ENCODE assay signal across 1 cellular context in the genomic region with DNA sequence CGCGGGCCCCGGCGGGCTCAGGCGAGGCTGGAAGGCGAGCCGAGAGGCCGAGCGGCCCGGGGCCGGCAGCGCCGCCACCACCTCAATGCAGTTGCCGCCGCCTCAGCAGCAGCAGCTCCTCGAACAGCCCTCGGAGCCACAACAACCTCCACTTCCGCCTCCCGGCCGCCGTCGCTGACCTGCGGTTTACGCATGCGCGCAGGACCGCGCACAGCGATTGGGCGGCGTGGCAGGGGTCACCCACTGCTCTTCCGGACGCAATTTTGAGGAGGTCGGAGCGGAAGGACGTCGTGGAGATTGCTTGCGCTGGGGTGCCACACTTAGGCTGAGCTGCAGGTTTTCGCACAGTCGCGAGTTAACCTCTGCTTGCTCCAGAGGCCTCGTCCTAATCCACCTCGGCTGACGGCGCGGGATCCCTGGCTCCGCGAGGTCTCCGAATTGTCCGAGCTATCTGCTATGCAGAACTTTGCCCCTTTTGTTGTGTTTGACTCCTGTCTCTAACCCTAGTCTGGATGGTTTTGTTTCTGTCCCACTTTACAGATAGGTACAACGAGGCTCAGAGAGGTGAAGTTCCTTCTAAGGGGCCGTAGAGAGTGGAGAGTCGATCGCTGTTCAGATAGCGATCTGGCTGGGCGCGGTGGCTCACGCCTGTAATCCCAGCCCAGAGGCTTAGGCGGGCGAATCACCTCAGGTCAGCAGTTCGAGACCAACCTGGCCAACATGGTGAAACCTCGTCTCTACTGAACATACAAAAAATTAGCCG.
TF ChIP-seq lines count a peak whose summit lies in the region.

TSS of gene ACAD10 (plus strand) at position 243 of the 763 bp plus-strand sequence. CDS start 6,657 bp downstream, outside the sequence.
A gene with protein sequence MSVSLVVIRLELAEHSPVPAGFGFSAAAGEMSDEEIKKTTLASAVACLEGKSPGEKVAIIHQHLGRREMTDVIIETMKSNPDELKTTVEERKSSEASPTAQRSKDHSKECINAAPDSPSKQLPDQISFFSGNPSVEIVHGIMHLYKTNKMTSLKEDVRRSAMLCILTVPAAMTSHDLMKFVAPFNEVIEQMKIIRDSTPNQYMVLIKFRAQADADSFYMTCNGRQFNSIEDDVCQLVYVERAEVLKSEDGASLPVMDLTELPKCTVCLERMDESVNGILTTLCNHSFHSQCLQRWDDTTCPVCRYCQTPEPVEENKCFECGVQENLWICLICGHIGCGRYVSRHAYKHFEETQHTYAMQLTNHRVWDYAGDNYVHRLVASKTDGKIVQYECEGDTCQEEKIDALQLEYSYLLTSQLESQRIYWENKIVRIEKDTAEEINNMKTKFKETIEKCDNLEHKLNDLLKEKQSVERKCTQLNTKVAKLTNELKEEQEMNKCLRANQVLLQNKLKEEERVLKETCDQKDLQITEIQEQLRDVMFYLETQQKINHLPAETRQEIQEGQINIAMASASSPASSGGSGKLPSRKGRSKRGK (minus strand): TSS at position 146 of the 763 bp plus-strand sequence. CDS start 164 bp downstream, outside the sequence.

TF ChIP-seq in H1, 55 proteins besides CTCF, POLR2A, EP300 and RAD21 (continues in another document):
- TF ChIP-seq E2F6 (IDR thresholded peaks at IDR 0.05) (peak; percentile 47; the same call in 1 of the 2 replicates), ZNF274 (IDR thresholded peaks at IDR 0.05; ENCODE audit: borderline replicate concordance, extremely low read depth, low read length) (no peak), ASH2L (IDR thresholded peaks at IDR 0.05; ENCODE audit: low read length) (peak; percentile 85), HDAC2 (IDR thresholded peaks at IDR 0.05; ENCODE audit: borderline replicate concordance in 1 of 2, low read depth in 2 of 2, low read length in 2 of 2) (peak in 1 of 2 experiments; percentile 90; a peak in 2 of 4 replicates), RBBP5 (IDR thresholded peaks at IDR 0.05; ENCODE audit: borderline replicate concordance, low read depth, low read length) (peak; percentile 93), JUN (IDR thresholded peaks at IDR 0.05; ENCODE audit: low read depth, low read length) (no peak), HDAC6 (IDR thresholded peaks at IDR 0.05; ENCODE audit: low read depth, low read length) (no peak), BACH1 (IDR thresholded peaks at IDR 0.05; ENCODE audit: low read length) (0 out of 2 replicates have a peak, but pooled peaks have one; percentile 36), CHD2 (IDR thresholded peaks at IDR 0.05; ENCODE audit: low read length) (0 out of 2 replicates have a peak, but pooled peaks have one; percentile 10), BCL11A (IDR thresholded peaks at IDR 0.05; ENCODE audit: low read depth in 2 of 2, low read length in 2 of 2) (no peak), EZH2 (IDR thresholded peaks at IDR 0.05; ENCODE audit: low read depth, low read length, severe bottlenecking) (no peak), KDM5A (IDR thresholded peaks at IDR 0.05; ENCODE audit: low read length) (peak; percentile 49; the same call in 1 of the 2 replicates), SP4 (IDR thresholded peaks at IDR 0.05; ENCODE audit: low read length) (no peak), RFX5 (IDR thresholded peaks at IDR 0.05; ENCODE audit: borderline replicate concordance, low read depth, low read length) (peak; percentile 8; the same call in 1 of the 2 replicates), GTF2F1 (IDR thresholded peaks at IDR 0.05; ENCODE audit: borderline replicate concordance, low read depth, low read length) (0 out of 2 replicates have a peak, but pooled peaks have one; percentile 17), SIRT6 (IDR thresholded peaks at IDR 0.05; ENCODE audit: low read length) (no peak), YY1 (IDR thresholded peaks at IDR 0.05; ENCODE audit: low read depth, low read length) (no peak), RNF2 (IDR thresholded peaks at IDR 0.05; ENCODE audit: borderline replicate concordance, low read depth, low read length, missing control alignments, poor library complexity, severe bottlenecking) (no peak), TAF1 (IDR thresholded peaks at IDR 0.05; ENCODE audit: low read depth, low read length) (peak; percentile 95), POLR2AphosphoS5 (IDR thresholded peaks at IDR 0.05; ENCODE audit: low read depth, low read length) (peak; percentile 97), TEAD4 (IDR thresholded peaks at IDR 0.05; ENCODE audit: low read depth, low read length) (no peak), CHD1 (IDR thresholded peaks at IDR 0.05; ENCODE audit: low read depth, low read length) (no peak), SAP30 (IDR thresholded peaks at IDR 0.05; ENCODE audit: insufficient read depth, insufficient replicate concordance, low read length) (no peak), NANOG (IDR thresholded peaks at IDR 0.05; ENCODE audit: insufficient read depth, low read depth, low read length, poor library complexity, severe bottlenecking) (no peak), SP2 (IDR thresholded peaks at IDR 0.05; ENCODE audit: low read length) (no peak), CREB1 (IDR thresholded peaks at IDR 0.05) (no peak), SIN3A (conservative IDR thresholded peaks at IDR 0.05 in 1 of 2, IDR thresholded peaks at IDR 0.05 in 1 of 2; ENCODE audit: low read depth in 1 of 2, low read length in 2 of 2) (0 out of 4 replicates have a peak, but pooled peaks of 1 of the 2 experiments have one; percentile 61), CHD7 (IDR thresholded peaks at IDR 0.05; ENCODE audit: insufficient replicate concordance, low read length) (no peak), TCF12 (IDR thresholded peaks at IDR 0.05; ENCODE audit: low read depth, low read length) (no peak), TBP (IDR thresholded peaks at IDR 0.05; ENCODE audit: low read depth, low read length) (peak; percentile 87), PHF8 (conservative IDR thresholded peaks at IDR 0.05; ENCODE audit: low read depth, low read length) (peak; percentile 82), SRF (IDR thresholded peaks at IDR 0.05; ENCODE audit: low read depth, low read length) (no peak), TAF7 (optimal IDR thresholded peaks at IDR 0.05; ENCODE audit: borderline replicate concordance, low read depth, low read length) (no peak), CEBPB (IDR thresholded peaks at IDR 0.05; ENCODE audit: low read depth, low read length) (no peak), CBX8 (IDR thresholded peaks at IDR 0.05; ENCODE audit: borderline replicate concordance, low read depth, low read length) (no peak), FOSL1 (IDR thresholded peaks at IDR 0.05; ENCODE audit: insufficient read depth, low read depth, low read length) (no peak), NRF1 (IDR thresholded peaks at IDR 0.05; ENCODE audit: low read depth, low read length) (peak; percentile 63), EGR1 (IDR thresholded peaks at IDR 0.05; ENCODE audit: borderline replicate concordance, low read depth, low read length) (no peak), ATF2 (IDR thresholded peaks at IDR 0.05; ENCODE audit: low read length) (0 out of 2 replicates have a peak, but pooled peaks have one; percentile 35), JUND (IDR thresholded peaks at IDR 0.05; ENCODE audit: low read length) (0 out of 2 replicates have a peak, but pooled peaks have one; percentile 29), RXRA (IDR thresholded peaks at IDR 0.05; ENCODE audit: insufficient read depth, low read depth, low read length) (no peak), GABPA (IDR thresholded peaks at IDR 0.05; ENCODE audit: borderline replicate concordance, insufficient read depth, low read length) (no peak), KDM1A (IDR thresholded peaks at IDR 0.05; ENCODE audit: borderline replicate concordance, low read length) (peak; percentile 97), SP1 (IDR thresholded peaks at IDR 0.05; ENCODE audit: low read depth, low read length) (no peak), SIX5 (IDR thresholded peaks at IDR 0.05; ENCODE audit: low read depth, low read length) (no peak), KDM4A (IDR thresholded peaks at IDR 0.05; ENCODE audit: low read depth, low read length, severe bottlenecking) (peak; percentile 83)
- TF ChIP-seq, protein P1, sequence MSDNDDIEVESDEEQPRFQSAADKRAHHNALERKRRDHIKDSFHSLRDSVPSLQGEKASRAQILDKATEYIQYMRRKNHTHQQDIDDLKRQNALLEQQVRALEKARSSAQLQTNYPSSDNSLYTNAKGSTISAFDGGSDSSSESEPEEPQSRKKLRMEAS (IDR thresholded peaks at IDR 0.05), result peak; percentile 49
- TF ChIP-seq, protein P2, sequence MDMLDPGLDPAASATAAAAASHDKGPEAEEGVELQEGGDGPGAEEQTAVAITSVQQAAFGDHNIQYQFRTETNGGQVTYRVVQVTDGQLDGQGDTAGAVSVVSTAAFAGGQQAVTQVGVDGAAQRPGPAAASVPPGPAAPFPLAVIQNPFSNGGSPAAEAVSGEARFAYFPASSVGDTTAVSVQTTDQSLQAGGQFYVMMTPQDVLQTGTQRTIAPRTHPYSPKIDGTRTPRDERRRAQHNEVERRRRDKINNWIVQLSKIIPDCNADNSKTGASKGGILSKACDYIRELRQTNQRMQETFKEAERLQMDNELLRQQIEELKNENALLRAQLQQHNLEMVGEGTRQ (IDR thresholded peaks at IDR 0.05; ENCODE audit: low read length), result no peak; the same call in 1 of the 2 replicates
